In genomic region chr15:63057454-63058335, GRCh38 we compare ENCODE assay signal across 20 cellular contexts. TPM values are rescaled to one million over a fixed set of nuclear protein-coding genes. Genes with fewer than 3 reads are reported as not detected.
DNase-seq lines count a peak whose midpoint lies in the region; ATAC-seq and TF ChIP-seq lines count a peak whose summit lies in the region.
"Had no signal": no experiment of that assay in that cellular context is flagged by ENCODE, and none has a peak within 500 bp of the region (broad histone marks: within the 10 kb centered on the region; RNA-seq: fewer than 3 reads in every experiment).

No MANE protein-coding gene starts in this region.

- no peaks in the 10 kb centered on the region for H3K9me2 ChIP-seq in GM23248 (ENCODE audit: insufficient read depth)

- H3K9ac ChIP-seq in GM23248: peak overlapping the region; percentile 25

- no peak for TF ChIP-seq CTCF in stomach (IDR thresholded peaks at IDR 0.05)
- TF ChIP-seq CTCF in adrenal gland (IDR thresholded peaks at IDR 0.05): no peak

- peaks cover 77% of the 10 kb centered on the region for H3K36me3 ChIP-seq in GM23248 (ENCODE audit: low read depth)
- H3K36me3 ChIP-seq in stomach: peaks cover 60 to 67% (median 62%) of the 10 kb centered on the region in 4 donors
- peaks cover 0 to 60% of the 10 kb centered on the region in 2 donors for H3K36me3 ChIP-seq in adrenal gland (replicated peaks in 1 of 2)

- in situ Hi-C loops in GM23248 (cut with MboI): no loop called here

- CTCF ChIA-PET in activated naive CD4-positive, alpha-beta T cell treated with anti-CD3 and anti-CD28 coated beads for 36 hours (lab: Charles Lee): interaction anchor here (1.2 to 1.6 kb wide), 2 partner anchors 10 to 37 kb away, joined by 3 to 5 read pairs; no protein-coding TSS in a partner anchor

- peaks cover 96% of the 10 kb centered on the region for H3K79me2 ChIP-seq in GM23248 (ENCODE audit: insufficient read depth)

- H3K4me1 Mint-ChIP-seq in activated naive CD4-positive, alpha-beta T cell treated with anti-CD3 and anti-CD28 coated beads for 36 hours (ENCODE audit: low read depth): peaks cover 5% of the 10 kb centered on the region
- H3K4me1 Mint-ChIP-seq: CD4-positive, CD25-positive, alpha-beta regulatory T cell had no signal

- H3K4me3 Mint-ChIP-seq in activated naive CD4-positive, alpha-beta T cell treated with anti-CD3 and anti-CD28 coated beads for 36 hours: no peak overlapping the region
- H3K4me3 Mint-ChIP-seq: activated CD8-positive, alpha-beta T cell treated with anti-CD3 and anti-CD28 coated beads, Interleukin-2, amount 10 ng/mL, durations not matched to agents 7 days and 5 days; activated T-cell treated with anti-CD3 and anti-CD28 coated beads, Interleukin-2, amount 50 U/mL, for 24 hours; CD4-positive, CD25-positive, alpha-beta regulatory T cell had no signal

- H3K27me3 ChIP-seq in GM23248 (replicated peaks; ENCODE audit: insufficient read depth) (no peaks in the 10 kb centered on the region), stomach (no peaks in the 10 kb centered on the region), adrenal gland (no peaks in the 10 kb centered on the region)
- H3K27me3 ChIP-seq: foreskin keratinocyte, right atrium auricular region had no signal

- H3K4me2 ChIP-seq in GM23248 (ENCODE audit: unreplicated experiment): no peak overlapping the region

- peak overlapping the region; percentile 71 for H3K27ac ChIP-seq in GM23248
- peak overlapping the region in 3 of 5 donors; percentile 4 to 96 (median 92) for H3K27ac ChIP-seq in stomach
- H3K27ac ChIP-seq in adrenal gland: no peak overlapping the region
- H3K27ac ChIP-seq: foreskin keratinocyte had no signal

- peak; percentile 45 for DNase-seq in GM23248
- DNase-seq in amniotic epithelial cell (ENCODE audit: low read depth): peak; percentile 54
- DNase-seq in kidney glomerular epithelial cell (lab: John Stamatoyannopoulos, UW): peak; percentile 56
- DNase-seq in stomach: no peak
- DNase-seq in adrenal gland: no peak
- no peak for DNase-seq in activated naive CD4-positive, alpha-beta T cell treated with anti-CD3 and anti-CD28 coated beads for 36 hours
- DNase-seq in activated T-cell treated with anti-CD3 and anti-CD28 coated beads for 4 hours: no peak
- DNase-seq: activated CD8-positive, alpha-beta T cell treated with anti-CD3 and anti-CD28 coated beads, Interleukin-2, amount 10 ng/mL, durations not matched to agents 7 days and 5 days; activated naive CD4-positive, alpha-beta T cell; activated T-cell treated with anti-CD3 and anti-CD28 coated beads, Interleukin-2, amount 50 U/mL, for 24 hours; CD4-positive, CD25-positive, alpha-beta regulatory T cell; cerebellar nuclear complex; foreskin keratinocyte; GF-D8; islet precursor cell; T-helper 9 cell had no signal

- intact Hi-C loops in stomach (cut with DNase I; ENCODE audit: low total_unique reads) (no loop called here), adrenal gland (cut with DNase I) (no loop called here)
- intact Hi-C loops in activated naive CD4-positive, alpha-beta T cell treated with anti-CD3 and anti-CD28 coated beads for 36 hours (cut with micrococcal nuclease): no loop called here

- no peaks in the 10 kb centered on the region for H3K9me3 Mint-ChIP-seq in activated naive CD4-positive, alpha-beta T cell treated with anti-CD3 and anti-CD28 coated beads for 36 hours
- H3K9me3 Mint-ChIP-seq: activated T-cell treated with anti-CD3 and anti-CD28 coated beads, Interleukin-2, amount 50 U/mL, for 24 hours; CD4-positive, CD25-positive, alpha-beta regulatory T cell had no signal

- TF ChIP-seq POLR2A in stomach (IDR thresholded peaks at IDR 0.05): no peak
- no peak for TF ChIP-seq POLR2A in adrenal gland (IDR thresholded peaks at IDR 0.05)

- H3K4me1 ChIP-seq in GM23248 (ENCODE audit: insufficient read depth) (peaks cover 53% of the 10 kb centered on the region), stomach (peaks cover 28 to 81% (median 53%) of the 10 kb centered on the region in 4 donors), adrenal gland (replicated peaks in 1 of 2) (peaks cover 34 to 63% of the 10 kb centered on the region in 2 donors)
- H3K4me1 ChIP-seq: foreskin keratinocyte had no signal

- no peak for TF ChIP-seq EP300 in stomach (IDR thresholded peaks at IDR 0.05)

- H3F3A ChIP-seq in GM23248 (ENCODE audit: insufficient read depth): peaks cover 100% of the 10 kb centered on the region

- H3K4me3 ChIP-seq in GM23248: no peak overlapping the region
- no peak overlapping the region for H3K4me3 ChIP-seq in stomach
- no peak overlapping the region for H3K4me3 ChIP-seq in adrenal gland
- H3K4me3 ChIP-seq: lung, right atrium auricular region had no signal

- H3K27ac Mint-ChIP-seq in activated naive CD4-positive, alpha-beta T cell treated with anti-CD3 and anti-CD28 coated beads for 36 hours: no peak overlapping the region
- H3K27ac Mint-ChIP-seq: activated CD8-positive, alpha-beta T cell treated with anti-CD3 and anti-CD28 coated beads, Interleukin-2, amount 10 ng/mL, durations not matched to agents 7 days and 5 days; activated T-cell treated with anti-CD3 and anti-CD28 coated beads, Interleukin-2, amount 50 U/mL, for 24 hours; CD4-positive, CD25-positive, alpha-beta regulatory T cell had no signal

- no peaks in the 10 kb centered on the region for H3K9me3 ChIP-seq in GM23248 (ENCODE audit: low read depth)
- H3K9me3 ChIP-seq in stomach: no peaks in the 10 kb centered on the region
- H3K9me3 ChIP-seq in adrenal gland (replicated peaks in 1 of 3): no peaks in the 10 kb centered on the region
- H3K9me3 ChIP-seq: right atrium auricular region had no signal

- 86 to 89% methylated on average over 8 of the region's 8 CpGs for WGBS in GM23248 (ENCODE audit: low coverage in 1 of 2, low lambda C conversion rate in 2 of 2, missing lambda C conversion rate in 2 of 2), 2 experiments
- WGBS in stomach, 5 donors: 84 to 95% (median 90%) methylated on average over 8 of the region's 8 CpGs
- WGBS in adrenal gland, 4 donors: 91 to 95% (median 94%) methylated on average over 8 of the region's 8 CpGs

- ATAC-seq in GM18858 (IDR thresholded peaks at IDR 0.05; ENCODE audit: unreplicated experiment): no peak
- ATAC-seq: activated CD4-positive, CD25-positive, alpha-beta regulatory T cell treated with anti-CD3 and anti-CD28 coated beads, Interleukin-2, amount 50 U/mL, for 24 hours; activated CD8-positive, alpha-beta T cell treated with anti-CD3 and anti-CD28 coated beads, Interleukin-2, amount 10 ng/mL, durations not matched to agents 7 days and 5 days; foreskin keratinocyte had no signal

- H3K27me3 Mint-ChIP-seq in activated naive CD4-positive, alpha-beta T cell treated with anti-CD3 and anti-CD28 coated beads for 36 hours (ENCODE audit: low read depth): no peaks in the 10 kb centered on the region
- H3K27me3 Mint-ChIP-seq: activated T-cell treated with anti-CD3 and anti-CD28 coated beads, Interleukin-2, amount 50 U/mL, for 24 hours; CD4-positive, CD25-positive, alpha-beta regulatory T cell had no signal

- 0 out of 2 replicates have a peak, but pooled peaks cover 9% of the 10 kb centered on the region for H4K20me1 ChIP-seq in GM23248 (ENCODE audit: insufficient read depth)

- no peak overlapping the region for H2AFZ ChIP-seq in GM23248

- peaks cover 15% of the 10 kb centered on the region for H3K36me3 Mint-ChIP-seq in activated naive CD4-positive, alpha-beta T cell treated with anti-CD3 and anti-CD28 coated beads for 36 hours (ENCODE audit: low read depth)

RNA-seq across cellular contexts. Expression of gene TPM1, which starts 15.1 kb away (rescaled TPM):
- total RNA-seq in GM23248 (2014; rRNA removed; shearing (Covaris generic)): 1,935 and 2,012 TPM in 2 replicates
- polyA plus RNA-seq in GM23248 (2016; fragmentation: Nextera tagmentation; extraction: Ambion mirVana): 3,029 and 3,072 TPM in 2 replicates
- total RNA-seq in stomach: 1,000 to 10,000 TPM in 4 of 5 donors, 100 to 1,000 TPM in 1; 425 to 2,605 (median 1,087) TPM
- polyA plus RNA-seq in stomach: 100 to 1,000 TPM; 230 to 494 (median 306) TPM
- 100 to 1,000 TPM in 6 of 8 donors, 10 to 100 TPM in 2; 81.8 to 217 (median 157) TPM for total RNA-seq in adrenal gland
- 100 to 1,000 TPM; 162 to 246 (median 205) TPM for polyA plus RNA-seq in adrenal gland
- total RNA-seq in activated naive CD4-positive, alpha-beta T cell treated with anti-CD3 and anti-CD28 coated beads for 36 hours: 10 to 100 TPM; 10.5 to 10.7 TPM

Comparison
In these comparisons a context has a peak if more than half of its experiments do, and no peak if none do; other contexts are left out.
1. DNase-seq: peak in GM23248 (single experiment), amniotic epithelial cell (single experiment) and kidney glomerular epithelial cell (single experiment); none in stomach (single experiment), adrenal gland (0 of 7), activated naive CD4-positive, alpha-beta T cell treated with anti-CD3 and anti-CD28 coated beads for 36 hours (single experiment) and activated T-cell treated with anti-CD3 and anti-CD28 coated beads for 4 hours (single experiment).
2. H3K27ac ChIP-seq: peak in GM23248 (single experiment) and stomach (3 of 5); none in adrenal gland (0 of 5).
3. RNA of gene TPM1, which starts 15.1 kb away (total RNA-seq): 1,935 to 2,012 TPM in GM23248, 425 to 2,605 TPM in stomach and 81.8 to 217 TPM in adrenal gland; 10.5 to 10.7 TPM in activated naive CD4-positive, alpha-beta T cell treated with anti-CD3 and anti-CD28 coated beads for 36 hours; every median in the first group is over 4 times any median in the second.